In the genomic region with DNA sequence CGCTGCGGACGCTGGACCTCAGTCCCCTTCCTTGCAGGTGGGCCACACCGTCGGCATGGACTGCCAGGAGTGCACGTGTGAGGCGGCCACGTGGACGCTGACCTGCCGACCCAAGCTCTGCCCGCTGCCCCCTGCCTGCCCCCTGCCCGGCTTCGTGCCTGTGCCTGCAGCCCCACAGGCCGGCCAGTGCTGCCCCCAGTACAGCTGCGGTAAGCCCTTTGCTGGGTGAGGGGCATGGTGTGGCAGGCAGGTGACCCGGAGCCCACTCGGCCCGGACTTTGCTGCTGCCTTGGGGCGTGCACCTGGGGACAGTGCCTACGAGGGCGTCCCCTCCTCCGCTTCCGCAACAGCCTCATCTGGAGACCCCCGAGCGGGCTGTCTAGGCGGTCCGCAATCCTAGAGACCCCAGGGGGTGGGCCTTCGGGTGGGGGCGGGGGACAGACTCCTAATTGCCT, we compare ENCODE assay signal across 33 cellular contexts. TPM values are rescaled to one million over a fixed set of nuclear protein-coding genes. Genes with fewer than 3 reads are reported as not detected.
DNase-seq lines count a peak whose midpoint lies in the region; ATAC-seq, FAIRE-seq and TF ChIP-seq lines count a peak whose summit lies in the region.
"Had no signal": no experiment of that assay in that cellular context is flagged by ENCODE, and none has a peak within 500 bp of the region (broad histone marks: within the 10 kb centered on the region; RNA-seq: fewer than 3 reads in every experiment).

No MANE protein-coding gene starts in this region.

- no peaks in the 10 kb centered on the region for H3K9me3 Mint-ChIP-seq in stimulated activated naive B cell treated with anti-CD40 and anti-IgM and Interleukin-4, amounts not matched to agents 10 μg/mL and 1 μg/mL and 100 μg/mL, for 72 hours
- no peaks in the 10 kb centered on the region for H3K9me3 Mint-ChIP-seq in naive thymus-derived CD4-positive, alpha-beta T cell
- H3K9me3 Mint-ChIP-seq: activated CD8-positive, alpha-beta T cell treated with anti-CD3 and anti-CD28 coated beads for 36 hours; activated naive CD8-positive, alpha-beta T cell treated with anti-CD3 and anti-CD28 coated beads for 36 hours; stimulated activated effector memory CD8-positive, alpha-beta T cell treated with anti-CD3 and anti-CD28 coated beads, Interleukin-12 subunit alpha, Interleukin-12 subunit beta, amount 100 ng/mL, for 72 hours had no signal

- H3K27me3 ChIP-seq in Peyer's patch (no peaks in the 10 kb centered on the region), HepG2 (ENCODE audit: control insufficient read depth in 1 of 2, insufficient read depth in 2 of 2, low read length in 2 of 2) (peaks cover 29 to 75% of the 10 kb centered on the region in 2 experiments), stomach (peaks cover 1 to 81% (median 5%) of the 10 kb centered on the region in 3 donors)
- H3K27me3 ChIP-seq in naive thymus-derived CD4-positive, alpha-beta T cell (ENCODE audit: control insufficient read depth in 2 of 2, insufficient read depth in 2 of 2, low read length in 2 of 2) = no peaks in the 10 kb centered on the region
- H3K27me3 ChIP-seq: hepatocyte, ovary, testis had no signal

- peak; percentile 26 for DNase-seq in activated CD4-positive, CD25-positive, alpha-beta regulatory T cell treated with anti-CD3 and anti-CD28 coated beads, Interleukin-2, amount 50 U/mL, for 72 hours
- no peak for DNase-seq in activated CD4-positive, CD25-positive, alpha-beta regulatory T cell (lab: John Stamatoyannopoulos, UW)
- DNase-seq in Peyer's patch (peak in 2 of 3 donors; percentile 33 to 40), HepG2 (ENCODE audit: low spot score) (no peak), stomach (peak; percentile 25), NCI-H2227 treated with DMSO at 0.1 percent for 48 hours (lab: John Stamatoyannopoulos, UW) (no peak)
- no peak for DNase-seq in stimulated activated naive B cell treated with anti-CD40 and anti-IgM and Interleukin-4, amounts not matched to agents 10 μg/mL and 1 μg/mL and 100 μg/mL, for 72 hours
- no peak for DNase-seq in naive thymus-derived CD4-positive, alpha-beta T cell
- DNase-seq: activated CD8-positive, alpha-beta T cell treated with anti-CD3 and anti-CD28 coated beads for 36 hours; activated naive CD8-positive, alpha-beta T cell treated with anti-CD3 and anti-CD28 coated beads for 36 hours; activated T-cell treated with anti-CD3 and anti-CD28 coated beads for 4 hours; AML-193; DMS79; effector memory CD4-positive, alpha-beta T cell; Karpas-422; mammary epithelial cell; NCI-H1694; NCI-H2171 treated with DMSO at 0.1 percent for 48 hours; NCI-H69; RPMI8226; stimulated activated CD4-positive, alpha-beta T cell treated with anti-CD3 and anti-CD28 coated beads, Interleukin-2, amount 100 ng/mL, for 24 hours; T1000; testis had no signal

- no peak for TF ChIP-seq EP300 in HepG2 (IDR thresholded peaks at IDR 0.05; ENCODE audit: low read depth in 2 of 2, low read length in 2 of 2)
- TF ChIP-seq EP300 in HepG2 (CRISPR knock-in tag; IDR thresholded peaks at IDR 0.05; ENCODE audit: borderline replicate concordance) = no peak
- no peak for TF ChIP-seq EP300 in stomach (IDR thresholded peaks at IDR 0.05)

- H3K27me3 Mint-ChIP-seq in stimulated activated naive B cell treated with anti-CD40 and anti-IgM and Interleukin-4, amounts not matched to agents 10 μg/mL and 1 μg/mL and 100 μg/mL, for 72 hours = peaks cover 0 to 12% of the 10 kb centered on the region in 2 donors
- peaks cover 0 to 9% (median 0%) of the 10 kb centered on the region in 5 donors for H3K27me3 Mint-ChIP-seq in naive thymus-derived CD4-positive, alpha-beta T cell
- H3K27me3 Mint-ChIP-seq: activated CD8-positive, alpha-beta T cell treated with anti-CD3 and anti-CD28 coated beads for 36 hours; activated naive CD8-positive, alpha-beta T cell treated with anti-CD3 and anti-CD28 coated beads for 36 hours had no signal

- H3K36me3 ChIP-seq in Peyer's patch (no peaks in the 10 kb centered on the region), HepG2 (replicated peaks in 1 of 2; ENCODE audit: control insufficient read depth in 1 of 2, insufficient read depth in 2 of 2, low read length in 2 of 2) (no peaks in the 10 kb centered on the region), stomach (peaks cover 0 to 87% (median 40%) of the 10 kb centered on the region in 4 donors)
- H3K36me3 ChIP-seq in naive thymus-derived CD4-positive, alpha-beta T cell (ENCODE audit: control insufficient read depth in 2 of 3, insufficient read depth in 3 of 3, low read length in 3 of 3) = no peaks in the 10 kb centered on the region
- H3K36me3 ChIP-seq: ovary had no signal

- H3K27ac Mint-ChIP-seq in stimulated activated naive B cell treated with anti-CD40 and anti-IgM and Interleukin-4, amounts not matched to agents 10 μg/mL and 1 μg/mL and 100 μg/mL, for 72 hours = no peak overlapping the region
- H3K27ac Mint-ChIP-seq in naive thymus-derived CD4-positive, alpha-beta T cell = no peak overlapping the region
- H3K27ac Mint-ChIP-seq: activated CD8-positive, alpha-beta T cell treated with anti-CD3 and anti-CD28 coated beads for 36 hours; activated naive CD8-positive, alpha-beta T cell treated with anti-CD3 and anti-CD28 coated beads for 36 hours; stimulated activated effector memory CD8-positive, alpha-beta T cell treated with anti-CD3 and anti-CD28 coated beads, Interleukin-12 subunit alpha, Interleukin-12 subunit beta, amount 100 ng/mL, for 72 hours had no signal

- no peak overlapping the region for H3K9ac ChIP-seq in HepG2 (ENCODE audit: insufficient read depth, low read depth, low read length)

- H3K36me3 Mint-ChIP-seq in stimulated activated naive B cell treated with anti-CD40 and anti-IgM and Interleukin-4, amounts not matched to agents 10 μg/mL and 1 μg/mL and 100 μg/mL, for 72 hours = no peaks in the 10 kb centered on the region
- H3K36me3 Mint-ChIP-seq in naive thymus-derived CD4-positive, alpha-beta T cell = no peaks in the 10 kb centered on the region
- H3K36me3 Mint-ChIP-seq: activated naive CD8-positive, alpha-beta T cell treated with anti-CD3 and anti-CD28 coated beads for 36 hours; stimulated activated effector memory CD8-positive, alpha-beta T cell treated with anti-CD3 and anti-CD28 coated beads, Interleukin-12 subunit alpha, Interleukin-12 subunit beta, amount 100 ng/mL, for 72 hours had no signal

- no peaks in the 10 kb centered on the region for H3K9me3 ChIP-seq in Peyer's patch
- no peaks in the 10 kb centered on the region for H3K9me3 ChIP-seq in HepG2 (ENCODE audit: low read length)
- H3K9me3 ChIP-seq in stomach = no peaks in the 10 kb centered on the region
- H3K9me3 ChIP-seq in naive thymus-derived CD4-positive, alpha-beta T cell (ENCODE audit: control insufficient read depth in 2 of 3, low read length in 3 of 3) = no peaks in the 10 kb centered on the region
- H3K9me3 ChIP-seq: ovary, testis had no signal

- no peaks in the 10 kb centered on the region for H3K4me1 Mint-ChIP-seq in stimulated activated naive B cell treated with anti-CD40 and anti-IgM and Interleukin-4, amounts not matched to agents 10 μg/mL and 1 μg/mL and 100 μg/mL, for 72 hours
- H3K4me1 Mint-ChIP-seq in naive thymus-derived CD4-positive, alpha-beta T cell = no peaks in the 10 kb centered on the region
- H3K4me1 Mint-ChIP-seq: activated naive CD8-positive, alpha-beta T cell treated with anti-CD3 and anti-CD28 coated beads for 36 hours; stimulated activated effector memory CD8-positive, alpha-beta T cell treated with anti-CD3 and anti-CD28 coated beads, Interleukin-12 subunit alpha, Interleukin-12 subunit beta, amount 100 ng/mL, for 72 hours had no signal

- no peak for ATAC-seq in HepG2
- no peak for ATAC-seq in stimulated activated naive B cell treated with anti-CD40 and anti-IgM and Interleukin-4, amounts not matched to agents 10 μg/mL and 1 μg/mL and 100 μg/mL, for 72 hours (replicated peaks)
- ATAC-seq in naive thymus-derived CD4-positive, alpha-beta T cell = no peak
- ATAC-seq: activated CD8-positive, alpha-beta T cell treated with anti-CD3 and anti-CD28 coated beads for 36 hours; esophagus mucosa; stimulated activated effector memory CD8-positive, alpha-beta T cell treated with anti-CD3 and anti-CD28 coated beads, Interleukin-12 subunit alpha, Interleukin-12 subunit beta, amount 100 ng/mL, for 72 hours had no signal

- in situ Hi-C loops in HepG2 (cut with HindIII; ENCODE audit: extremely low pct_ligation_motif_present, low pct_unique_long_range_greater_than_20kb) = no loop called here

- H4K20me1 ChIP-seq in HepG2 (ENCODE audit: insufficient read depth, low read length) = no peaks in the 10 kb centered on the region

- CTCF ChIA-PET in HepG2 (lab: Yijun Ruan, JAX; ENCODE audit: low intra/inter-chr PET ratio, low total read pairs) = no interaction called here
- CTCF ChIA-PET in naive thymus-derived CD4-positive, alpha-beta T cell (lab: Charles Lee) = no interaction called here

- TF ChIP-seq CTCF in Peyer's patch (IDR thresholded peaks at IDR 0.05) (no peak), HepG2 (CRISPR knock-in tag; IDR thresholded peaks at IDR 0.05) (no peak), stomach (IDR thresholded peaks at IDR 0.05) (no peak)

- no peak for FAIRE-seq in HepG2 (lab: Jason Lieb, UNC)
- FAIRE-seq: frontal cortex, GM12891, GM19239, H1 had no signal

- no CpG with 5 or more reads among the region's 29 CpGs for WGBS in HepG2 (ENCODE audit: low lambda C conversion rate)
- 69 to 89% (median 83%) methylated on average over 5 to 29 of the region's 29 CpGs for WGBS in stomach, 5 donors

- no peak overlapping the region for H3K4me3 Mint-ChIP-seq in stimulated activated naive B cell treated with anti-CD40 and anti-IgM and Interleukin-4, amounts not matched to agents 10 μg/mL and 1 μg/mL and 100 μg/mL, for 72 hours
- no peak overlapping the region for H3K4me3 Mint-ChIP-seq in naive thymus-derived CD4-positive, alpha-beta T cell
- H3K4me3 Mint-ChIP-seq: activated CD8-positive, alpha-beta T cell treated with anti-CD3 and anti-CD28 coated beads for 36 hours; activated naive CD8-positive, alpha-beta T cell treated with anti-CD3 and anti-CD28 coated beads for 36 hours; stimulated activated effector memory CD8-positive, alpha-beta T cell treated with anti-CD3 and anti-CD28 coated beads, Interleukin-12 subunit alpha, Interleukin-12 subunit beta, amount 100 ng/mL, for 72 hours had no signal

- TF ChIP-seq POLR2A in Peyer's patch (IDR thresholded peaks at IDR 0.05) (no peak), HepG2 (IDR thresholded peaks at IDR 0.05; ENCODE audit: insufficient read depth in 1 of 2, low read depth in 2 of 2, low read length in 2 of 2) (no peak), stomach (IDR thresholded peaks at IDR 0.05) (no peak)

- H3K4me1 ChIP-seq in Peyer's patch (no peaks in the 10 kb centered on the region), HepG2 (ENCODE audit: insufficient read depth, low read length) (no peaks in the 10 kb centered on the region), stomach (peaks cover 0 to 8% (median under 1%) of the 10 kb centered on the region in 4 donors)
- H3K4me1 ChIP-seq in naive thymus-derived CD4-positive, alpha-beta T cell (ENCODE audit: control insufficient read depth in 2 of 2, insufficient read depth in 2 of 2, low read length in 2 of 2) = no peaks in the 10 kb centered on the region
- H3K4me1 ChIP-seq: testis had no signal

- H3K79me2 ChIP-seq in HepG2 (ENCODE audit: insufficient read depth, low read length) = no peaks in the 10 kb centered on the region
- H3K79me2 ChIP-seq: hepatocyte had no signal

- POLR2A ChIA-PET in HepG2 (lab: Yijun Ruan, JAX) = no interaction called here
- POLR2A ChIA-PET in naive thymus-derived CD4-positive, alpha-beta T cell (lab: Charles Lee) = no interaction called here

- intact Hi-C loops in HepG2 (cut with micrococcal nuclease; ENCODE audit: unreplicated experiment) (no loop called here), stomach (cut with DNase I; ENCODE audit: low total_unique reads) (no loop called here)
- intact Hi-C loops in naive thymus-derived CD4-positive, alpha-beta T cell (cut with micrococcal nuclease) = no loop called here

- no peak for TF ChIP-seq RAD21 in HepG2 (CRISPR knock-in tag; IDR thresholded peaks at IDR 0.05)

- BruUV-seq in HepG2 (replicated peaks; lab: Mats Ljungman, UMichigan) = no TSS peak

- no peak overlapping the region for H3K27ac ChIP-seq in Peyer's patch
- H3K27ac ChIP-seq in HepG2 (ENCODE audit: extremely low read length, insufficient read depth, low read length) = no peak overlapping the region
- no peak overlapping the region for H3K27ac ChIP-seq in stomach
- no peak overlapping the region for H3K27ac ChIP-seq in naive thymus-derived CD4-positive, alpha-beta T cell (ENCODE audit: low read depth, low read length)
- H3K27ac ChIP-seq: hepatocyte, ovary, testis had no signal

- no peak overlapping the region for H2AFZ ChIP-seq in HepG2 (ENCODE audit: low read length)
- H2AFZ ChIP-seq: hepatocyte had no signal

- no peak overlapping the region for H3K4me2 ChIP-seq in HepG2 (ENCODE audit: low read depth, low read length)
- H3K4me2 ChIP-seq: hepatocyte had no signal

- H3K4me3 ChIP-seq in Peyer's patch (no peak overlapping the region), HepG2 (replicated peaks in 1 of 3; ENCODE audit: insufficient read depth in 1 of 3, low read depth in 2 of 3, low read length in 3 of 3) (no peak overlapping the region), stomach (no peak overlapping the region)
- H3K4me3 ChIP-seq in naive thymus-derived CD4-positive, alpha-beta T cell (ENCODE audit: low read length) = no peak overlapping the region
- H3K4me3 ChIP-seq: hepatocyte, ovary, testis had no signal

RNA-seq across cellular contexts. Expression of gene MUC5B, which starts 25.4 kb away (rescaled TPM):
- total RNA-seq in Peyer's patch (10 to 100 TPM in 2 of 4 donors, 1 to 10 TPM in 1, under 1 TPM in 1; 0.18 to 25.6 (median 10.5) TPM), HepG2 (2016; rRNA removed; fragmentation: Illumina TruSeq; extraction: Trizol) (not detected in 2 replicates), stomach (100 to 1,000 TPM in 1 of 5 donors, 10 to 100 TPM in 2, 1 to 10 TPM in 2; 5.8 to 516 (median 38.5) TPM)
- total RNA-seq in HepG2 (2016; cell fraction: cytosol; rRNA removed; fragmentation: Illumina TruSeq; extraction: Trizol; ENCODE audit: low read depth) = under 0.01 TPM in 1 of 2 replicates, not detected in the other
- total RNA-seq in HepG2 (2016; cell fraction: insoluble cytoplasmic fraction; rRNA removed; fragmentation: Illumina TruSeq; extraction: Trizol) = not detected in 2 replicates
- not detected in 2 replicates for total RNA-seq in HepG2 (2016; cell fraction: membrane; rRNA removed; fragmentation: Illumina TruSeq; extraction: Trizol)
- total RNA-seq in HepG2 (2016; cell fraction: nucleus; rRNA removed; fragmentation: Illumina TruSeq; extraction: Trizol) = not detected in 2 replicates
- polyA plus RNA-seq in HepG2 (2011; rRNA removed) (0.01 and 0.05 TPM in 2 replicates), stomach (1 to 10 TPM in 1 of 3 donors, under 1 TPM in 2; under 0.01 to 5.4 (median 0.68) TPM)
- under 0.01 and 0.01 TPM in 2 replicates for polyA plus RNA-seq in HepG2 (2011; cell fraction: cytosol; rRNA removed)
- 0.18 and 0.99 TPM in 2 replicates for polyA plus RNA-seq in HepG2 (2011; cell fraction: nucleus; rRNA removed)
- polyA plus RNA-seq in HepG2 (2012) = 2.3 and 3.1 TPM in 2 replicates
- polyA plus RNA-seq in HepG2 (2016; cell fraction: cytosol; fragmentation: Illumina TruSeq; extraction: Trizol; ENCODE audit: low read depth) = not detected in 2 replicates
- polyA plus RNA-seq in HepG2 (2016; cell fraction: insoluble cytoplasmic fraction; fragmentation: Illumina TruSeq; extraction: Trizol; ENCODE audit: low read depth) = not detected in 2 replicates
- polyA plus RNA-seq in HepG2 (2016; cell fraction: membrane; fragmentation: Illumina TruSeq; extraction: Trizol; ENCODE audit: low read depth) = not detected in 2 replicates
- polyA plus RNA-seq in HepG2 (2016; cell fraction: nucleus; fragmentation: Illumina TruSeq; extraction: Trizol; ENCODE audit: insufficient read depth, low read depth) = not detected in 2 replicates
- polyA minus RNA-seq in HepG2 (2011; rRNA and poly(A)+ RNA removed; ENCODE audit: low replicate concordance) = 0.02 and 0.06 TPM in 2 replicates
- 0.69 TPM in 1 of 2 replicates, not detected in the other for polyA minus RNA-seq in HepG2 (2011; cell fraction: cytosol; rRNA and poly(A)+ RNA removed)
- 0.26 and 0.50 TPM in 2 replicates for polyA minus RNA-seq in HepG2 (2011; cell fraction: nucleus; rRNA and poly(A)+ RNA removed)
- total RNA-seq in naive thymus-derived CD4-positive, alpha-beta T cell = not detected
- not detected for polyA plus RNA-seq in naive thymus-derived CD4-positive, alpha-beta T cell
- total RNA-seq: A172; activated CD8-positive, alpha-beta T cell treated with anti-CD3 and anti-CD28 coated beads for 36 hours; activated naive CD8-positive, alpha-beta T cell treated with anti-CD3 and anti-CD28 coated beads for 36 hours; frontal cortex; skeletal muscle tissue had no signal
- polyA plus RNA-seq: mammary epithelial cell had no signal

RNA-seq across cellular contexts. Expression of gene MUC5AC, which starts 39.7 kb away (rescaled TPM):
- total RNA-seq in Peyer's patch (not detected), HepG2 (2016; rRNA removed; fragmentation: Illumina TruSeq; extraction: Trizol) (not detected in 2 replicates), stomach (1,000 to 10,000 TPM in 1 of 5 donors, 100 to 1,000 TPM in 3, 1 to 10 TPM in 1; 2.0 to 1,253 (median 605) TPM)
- not detected in 2 replicates for total RNA-seq in HepG2 (2016; cell fraction: cytosol; rRNA removed; fragmentation: Illumina TruSeq; extraction: Trizol; ENCODE audit: low read depth)
- total RNA-seq in HepG2 (2016; cell fraction: insoluble cytoplasmic fraction; rRNA removed; fragmentation: Illumina TruSeq; extraction: Trizol) = not detected in 2 replicates
- total RNA-seq in HepG2 (2016; cell fraction: membrane; rRNA removed; fragmentation: Illumina TruSeq; extraction: Trizol) = not detected in 2 replicates
- total RNA-seq in HepG2 (2016; cell fraction: nucleus; rRNA removed; fragmentation: Illumina TruSeq; extraction: Trizol) = not detected in 2 replicates
- polyA plus RNA-seq in HepG2 (2011; rRNA removed) (under 0.01 TPM in 2 replicates), stomach (10 to 100 TPM in 2 of 3 donors, 1 to 10 TPM in 1; 5.5 to 77.0 (median 24.0) TPM)
- under 0.01 TPM in 1 of 2 replicates, not detected in the other for polyA plus RNA-seq in HepG2 (2011; cell fraction: cytosol; rRNA removed)
- polyA plus RNA-seq in HepG2 (2011; cell fraction: nucleus; rRNA removed) = 0.02 TPM in 2 replicates
- polyA plus RNA-seq in HepG2 (2012) = not detected in 2 replicates
- polyA plus RNA-seq in HepG2 (2016; cell fraction: cytosol; fragmentation: Illumina TruSeq; extraction: Trizol; ENCODE audit: low read depth) = not detected in 2 replicates
- not detected in 2 replicates for polyA plus RNA-seq in HepG2 (2016; cell fraction: insoluble cytoplasmic fraction; fragmentation: Illumina TruSeq; extraction: Trizol; ENCODE audit: low read depth)
- not detected in 2 replicates for polyA plus RNA-seq in HepG2 (2016; cell fraction: membrane; fragmentation: Illumina TruSeq; extraction: Trizol; ENCODE audit: low read depth)
- 0.03 TPM in 1 of 2 replicates, not detected in the other for polyA plus RNA-seq in HepG2 (2016; cell fraction: nucleus; fragmentation: Illumina TruSeq; extraction: Trizol; ENCODE audit: insufficient read depth, low read depth)
- polyA minus RNA-seq in HepG2 (2011; rRNA and poly(A)+ RNA removed; ENCODE audit: low replicate concordance) = not detected in 2 replicates
- polyA minus RNA-seq in HepG2 (2011; cell fraction: cytosol; rRNA and poly(A)+ RNA removed) = not detected in 2 replicates
- polyA minus RNA-seq in HepG2 (2011; cell fraction: nucleus; rRNA and poly(A)+ RNA removed) = not detected in 2 replicates
- total RNA-seq in naive thymus-derived CD4-positive, alpha-beta T cell = not detected
- polyA plus RNA-seq in naive thymus-derived CD4-positive, alpha-beta T cell = not detected
- total RNA-seq: A172; activated CD8-positive, alpha-beta T cell treated with anti-CD3 and anti-CD28 coated beads for 36 hours; activated naive CD8-positive, alpha-beta T cell treated with anti-CD3 and anti-CD28 coated beads for 36 hours; esophagus mucosa; frontal cortex; H1; mammary epithelial cell had no signal
- polyA plus RNA-seq: H1, ovary had no signal

Comparison
In these comparisons a context has a peak if more than half of its experiments do, and no peak if none do; other contexts are left out.
1. DNase-seq: peak in activated CD4-positive, CD25-positive, alpha-beta regulatory T cell treated with anti-CD3 and anti-CD28 coated beads, Interleukin-2, amount 50 U/mL, for 72 hours (single experiment), Peyer's patch (2 of 3) and stomach (single experiment); none in activated CD4-positive, CD25-positive, alpha-beta regulatory T cell (0 of 4), HepG2 (single experiment), NCI-H2227 treated with DMSO at 0.1 percent for 48 hours (single experiment), stimulated activated naive B cell treated with anti-CD40 and anti-IgM and Interleukin-4, amounts not matched to agents 10 μg/mL and 1 μg/mL and 100 μg/mL, for 72 hours (single experiment) and naive thymus-derived CD4-positive, alpha-beta T cell (0 of 9).